11 cellular contexts compared by ENCODE assay signal in the genomic region with DNA sequence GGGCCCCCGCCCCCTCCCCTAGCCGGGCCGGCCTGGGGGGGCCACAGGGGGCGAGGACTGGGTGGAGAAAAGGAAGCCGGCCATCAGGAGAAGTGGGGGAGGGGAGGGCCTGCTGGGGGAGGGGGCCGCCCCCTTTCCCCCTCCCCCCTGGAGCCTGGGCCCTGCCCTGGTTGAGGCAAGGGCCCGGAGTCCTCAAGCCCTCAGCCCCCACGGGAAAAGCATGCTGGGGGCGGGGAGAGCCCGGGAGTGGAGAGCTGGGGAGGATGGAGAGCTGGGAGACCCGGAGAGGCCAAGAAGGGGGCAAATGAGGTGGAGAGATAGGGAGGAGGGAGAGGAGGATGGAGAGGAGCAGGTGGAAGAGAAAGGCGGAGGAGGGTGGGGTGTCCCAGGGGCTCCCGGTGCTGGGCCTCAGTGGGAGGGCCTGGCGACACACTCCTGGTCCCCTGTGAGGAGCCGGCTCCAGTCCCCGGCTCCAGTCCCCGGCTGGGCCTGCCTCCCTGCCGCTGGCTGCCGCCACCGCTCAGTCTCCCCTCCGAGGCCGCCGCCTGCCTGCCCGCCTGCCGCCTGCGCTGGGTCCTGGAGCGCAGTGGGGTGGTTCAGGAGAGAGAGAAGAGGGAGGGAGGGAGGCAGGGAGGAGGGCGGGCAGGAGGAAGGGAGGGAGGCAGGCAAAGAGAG. TPM values are rescaled to one million over a fixed set of nuclear protein-coding genes. Genes with fewer than 3 reads are reported as not detected.
DNase-seq lines count a peak whose midpoint lies in the region; ATAC-seq and TF ChIP-seq lines count a peak whose summit lies in the region.
"Had no signal": no experiment of that assay in that cellular context is flagged by ENCODE, and none has a peak within 500 bp of the region (broad histone marks: within the 10 kb centered on the region; RNA-seq: fewer than 3 reads in every experiment).

A gene with protein sequence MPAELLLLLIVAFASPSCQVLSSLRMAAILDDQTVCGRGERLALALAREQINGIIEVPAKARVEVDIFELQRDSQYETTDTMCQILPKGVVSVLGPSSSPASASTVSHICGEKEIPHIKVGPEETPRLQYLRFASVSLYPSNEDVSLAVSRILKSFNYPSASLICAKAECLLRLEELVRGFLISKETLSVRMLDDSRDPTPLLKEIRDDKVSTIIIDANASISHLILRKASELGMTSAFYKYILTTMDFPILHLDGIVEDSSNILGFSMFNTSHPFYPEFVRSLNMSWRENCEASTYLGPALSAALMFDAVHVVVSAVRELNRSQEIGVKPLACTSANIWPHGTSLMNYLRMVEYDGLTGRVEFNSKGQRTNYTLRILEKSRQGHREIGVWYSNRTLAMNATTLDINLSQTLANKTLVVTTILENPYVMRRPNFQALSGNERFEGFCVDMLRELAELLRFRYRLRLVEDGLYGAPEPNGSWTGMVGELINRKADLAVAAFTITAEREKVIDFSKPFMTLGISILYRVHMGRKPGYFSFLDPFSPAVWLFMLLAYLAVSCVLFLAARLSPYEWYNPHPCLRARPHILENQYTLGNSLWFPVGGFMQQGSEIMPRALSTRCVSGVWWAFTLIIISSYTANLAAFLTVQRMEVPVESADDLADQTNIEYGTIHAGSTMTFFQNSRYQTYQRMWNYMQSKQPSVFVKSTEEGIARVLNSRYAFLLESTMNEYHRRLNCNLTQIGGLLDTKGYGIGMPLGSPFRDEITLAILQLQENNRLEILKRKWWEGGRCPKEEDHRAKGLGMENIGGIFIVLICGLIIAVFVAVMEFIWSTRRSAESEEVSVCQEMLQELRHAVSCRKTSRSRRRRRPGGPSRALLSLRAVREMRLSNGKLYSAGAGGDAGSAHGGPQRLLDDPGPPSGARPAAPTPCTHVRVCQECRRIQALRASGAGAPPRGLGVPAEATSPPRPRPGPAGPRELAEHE (minus strand): TSS at position 588 of the 675 bp plus-strand sequence. CDS start 4,436 bp downstream, outside the sequence.

- H3K4me3 Mint-ChIP-seq in osteocyte (ENCODE audit: unreplicated experiment): no peak within 1 kb of the TSS
- H3K4me3 Mint-ChIP-seq in activated CD8-positive, alpha-beta T cell treated with anti-CD3 and anti-CD28 coated beads, Interleukin-2, amount 10 ng/mL, durations not matched to agents 7 days and 5 days: no peak within 1 kb of the TSS
- H3K4me3 Mint-ChIP-seq: memory B cell had no signal

- no peak within 1 kb of the TSS for H3K27ac Mint-ChIP-seq in osteocyte (ENCODE audit: unreplicated experiment)
- H3K27ac Mint-ChIP-seq in activated CD8-positive, alpha-beta T cell treated with anti-CD3 and anti-CD28 coated beads, Interleukin-2, amount 10 ng/mL, durations not matched to agents 7 days and 5 days: no peak within 1 kb of the TSS
- H3K27ac Mint-ChIP-seq: memory B cell had no signal

- H3K36me3 Mint-ChIP-seq in osteocyte (ENCODE audit: unreplicated experiment): no peaks in the 10 kb centered on the region
- no peaks in the 10 kb centered on the region for H3K36me3 Mint-ChIP-seq in activated CD8-positive, alpha-beta T cell treated with anti-CD3 and anti-CD28 coated beads, Interleukin-2, amount 10 ng/mL, durations not matched to agents 7 days and 5 days (ENCODE audit: low read depth)
- H3K36me3 Mint-ChIP-seq: memory B cell had no signal

- intact Hi-C loops in stomach (cut with DNase I; ENCODE audit: low total_unique reads): no loop called here

- peaks cover 0 to 52% (median 39%) of the 10 kb centered on the region in 3 donors for H3K27me3 ChIP-seq in stomach

- no peaks in the 10 kb centered on the region for H3K9me3 Mint-ChIP-seq in osteocyte (ENCODE audit: unreplicated experiment)
- H3K9me3 Mint-ChIP-seq in activated CD8-positive, alpha-beta T cell treated with anti-CD3 and anti-CD28 coated beads, Interleukin-2, amount 10 ng/mL, durations not matched to agents 7 days and 5 days (ENCODE audit: insufficient read depth): no peaks in the 10 kb centered on the region
- H3K9me3 Mint-ChIP-seq: memory B cell had no signal

- peaks cover 0 to 10% (median 4%) of the 10 kb centered on the region in 4 donors for H3K36me3 ChIP-seq in stomach

- H3K4me3 ChIP-seq in stomach: peak within 1 kb of the TSS; percentile 41 to 50 (median 47)
- H3K4me3 ChIP-seq: GM12878 had no signal

- H3K27me3 Mint-ChIP-seq in osteocyte (ENCODE audit: unreplicated experiment): no peaks in the 10 kb centered on the region
- peaks cover 12% of the 10 kb centered on the region for H3K27me3 Mint-ChIP-seq in activated CD8-positive, alpha-beta T cell treated with anti-CD3 and anti-CD28 coated beads, Interleukin-2, amount 10 ng/mL, durations not matched to agents 7 days and 5 days (ENCODE audit: low read depth)

- DNase-seq in NCI-H146 (lab: John Stamatoyannopoulos, UW) (peak; percentile 70), astrocyte of the hippocampus (ENCODE audit: low read depth, low spot score) (peak; percentile 71), iPS-NIHi7 (ENCODE audit: extremely low spot score) (peak; percentile 50), stomach (no peak), osteocyte (ENCODE audit: extremely low spot score, unreplicated experiment) (no peak)
- DNase-seq in activated CD8-positive, alpha-beta T cell treated with anti-CD3 and anti-CD28 coated beads, Interleukin-2, amount 10 ng/mL, durations not matched to agents 7 days and 5 days: no peak
- DNase-seq: NCI-H1930 had no signal

- TF ChIP-seq CTCF in stomach (IDR thresholded peaks at IDR 0.05) (no peak), osteocyte (IDR thresholded peaks at IDR 0.05) (no peak)

- TF ChIP-seq EP300 in stomach (IDR thresholded peaks at IDR 0.05): no peak

- H3K4me1 ChIP-seq in stomach: peaks cover 0 to 35% (median 21%) of the 10 kb centered on the region in 4 donors

- peak within 1 kb of the TSS in 4 of 5 donors; percentile 19 to 69 (median 38) for H3K27ac ChIP-seq in stomach

- H3K9me3 ChIP-seq in stomach: no peaks in the 10 kb centered on the region

- ATAC-seq in HG03378 (IDR thresholded peaks at IDR 0.05; ENCODE audit: unreplicated experiment) (no peak), GM21825 (IDR thresholded peaks at IDR 0.05; ENCODE audit: unreplicated experiment) (no peak)
- ATAC-seq in activated CD8-positive, alpha-beta T cell treated with anti-CD3 and anti-CD28 coated beads, Interleukin-2, amount 10 ng/mL, durations not matched to agents 7 days and 5 days: no peak
- ATAC-seq: GM12878 had no signal

- WGBS in stomach, 5 donors: 7 to 14% (median 11%) methylated on average over 19 to 27 of the region's 28 CpGs

- CTCF ChIA-PET in activated CD8-positive, alpha-beta T cell treated with anti-CD3 and anti-CD28 coated beads, Interleukin-2, amount 10 ng/mL, durations not matched to agents 7 days and 5 days (lab: Charles Lee): interaction anchor here (1.0 kb wide), 1 partner anchor 39 kb away, joined by 3 read pairs; no protein-coding TSS in a partner anchor

- POLR2A ChIA-PET in activated CD8-positive, alpha-beta T cell treated with anti-CD3 and anti-CD28 coated beads, Interleukin-2, amount 10 ng/mL, durations not matched to agents 7 days and 5 days (lab: Charles Lee): no interaction called here

- no peak for TF ChIP-seq POLR2A in stomach (IDR thresholded peaks at IDR 0.05)

- peaks cover 3% of the 10 kb centered on the region for H3K4me1 Mint-ChIP-seq in osteocyte (ENCODE audit: unreplicated experiment)
- peaks cover 7% of the 10 kb centered on the region for H3K4me1 Mint-ChIP-seq in activated CD8-positive, alpha-beta T cell treated with anti-CD3 and anti-CD28 coated beads, Interleukin-2, amount 10 ng/mL, durations not matched to agents 7 days and 5 days (ENCODE audit: low read depth)
- H3K4me1 Mint-ChIP-seq: memory B cell had no signal

RNA-seq across cellular contexts. Expression of the gene that starts here (rescaled TPM):
- total RNA-seq in stomach (10 to 100 TPM in 2 of 5 donors, 1 to 10 TPM in 3; 2.2 to 74.1 (median 8.3) TPM), osteocyte (0.38 and 0.55 TPM in 2 replicates)
- polyA plus RNA-seq in stomach: 1 to 10 TPM in 2 of 3 donors, under 1 TPM in 1; 0.92 to 3.1 (median 1.1) TPM
- under 1 TPM; 0.37 to 0.73 TPM for total RNA-seq in activated CD8-positive, alpha-beta T cell treated with anti-CD3 and anti-CD28 coated beads, Interleukin-2, amount 10 ng/mL, durations not matched to agents 7 days and 5 days

Comparison
In these comparisons a context has a peak if more than half of its experiments do, and no peak if none do; other contexts are left out.
1. DNase-seq: peak in NCI-H146 (single experiment), astrocyte of the hippocampus (single experiment) and iPS-NIHi7 (single experiment); none in stomach (single experiment), osteocyte (single experiment) and activated CD8-positive, alpha-beta T cell treated with anti-CD3 and anti-CD28 coated beads, Interleukin-2, amount 10 ng/mL, durations not matched to agents 7 days and 5 days (single experiment).